Comparison of ENCODE assay signal across 8 cellular contexts in the genomic region with DNA sequence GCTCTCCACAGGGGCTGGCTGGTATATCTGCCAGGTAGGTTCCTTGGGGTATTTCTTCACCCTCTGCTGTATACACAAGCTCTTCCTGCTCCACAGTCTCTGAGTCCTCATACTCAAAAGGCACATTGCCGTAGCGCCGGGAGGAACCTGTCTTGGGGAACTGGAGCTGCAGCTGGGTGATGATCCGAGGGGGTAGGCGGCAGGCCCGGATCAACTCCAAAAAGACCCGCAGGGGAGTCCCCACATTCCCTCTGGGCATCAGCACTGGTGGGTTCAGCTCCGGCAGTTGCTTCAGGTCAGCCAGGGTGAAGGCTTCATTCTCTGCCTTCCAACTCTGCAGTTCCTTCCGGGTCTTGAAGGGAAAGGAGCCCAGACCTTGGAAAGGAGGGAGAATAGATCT. TPM values are rescaled to one million over a fixed set of nuclear protein-coding genes. Genes with fewer than 3 reads are reported as not detected.
"Had no signal": no experiment of that assay in that cellular context is flagged by ENCODE, and none has a peak within 500 bp of the region (broad histone marks: within the 10 kb centered on the region; RNA-seq: fewer than 3 reads in every experiment).

No MANE protein-coding gene starts in this region.

- H2AFZ ChIP-seq: GM23248 had no signal

- H3K4me3 ChIP-seq: GM23248, HAP-1 had no signal

- ATAC-seq: HCT116 had no signal

- DNase-seq: GM23248, GOT3, H7, IMR-90 had no signal

- H3K9ac ChIP-seq: GM23248 had no signal

- FAIRE-seq: HTR-8/SVneo had no signal

- H3K27ac ChIP-seq: GM23248 had no signal

- H3K9me3 ChIP-seq: HAP-1 had no signal

RNA-seq across cellular contexts. Expression of a gene that starts 16.4 kb away (rescaled TPM):
- total RNA-seq: GM23248, H4, H7, IMR-90 had no signal
- polyA plus RNA-seq: GM23248, IMR-90 had no signal

RNA-seq across cellular contexts. Expression of a gene that starts 34.4 kb away (rescaled TPM):
- total RNA-seq: GM23248 had no signal
- polyA plus RNA-seq: GM23248 had no signal
